Comparison of ENCODE assay signal across 15 cellular contexts in the genomic region with DNA sequence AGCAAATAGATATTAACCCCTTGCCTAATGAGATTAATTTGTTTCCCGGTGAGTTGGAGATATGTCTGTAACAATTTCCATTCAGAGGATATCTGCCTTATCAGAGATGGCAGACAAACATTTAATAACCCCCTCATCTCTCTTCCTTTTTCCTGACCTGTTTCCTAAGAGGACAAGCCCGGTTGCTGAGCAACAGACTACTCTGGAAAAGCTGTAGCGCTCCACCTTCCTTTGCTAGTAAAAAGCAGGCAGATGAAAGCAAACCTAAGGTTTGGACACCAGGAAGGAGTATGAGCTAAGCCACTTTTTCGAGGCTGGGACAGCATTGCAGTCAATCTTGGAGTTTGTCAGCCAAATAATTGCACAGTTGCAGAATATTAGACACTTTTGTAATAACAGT.
"Had no signal": no experiment of that assay in that cellular context is flagged by ENCODE, and none has a peak within 500 bp of the region (broad histone marks: within the 10 kb centered on the region; RNA-seq: fewer than 3 reads in every experiment).

No MANE protein-coding gene starts in this region.

- FAIRE-seq: astrocyte had no signal

- ATAC-seq: activated naive CD8-positive, alpha-beta T cell treated with anti-CD3 and anti-CD28 coated beads, Interleukin-2, amount 50 U/mL, for 24 hours; left cardiac atrium; natural killer cell treated with Interleukin-12 subunit alpha and Interleukin-12 subunit beta and Interleukin-15 and Interleukin-18, amount 100 ng/mL, for 72 hours; psoas muscle; sciatic nerve; stimulated activated naive B cell treated with anti-CD40 and anti-IgM and Interleukin-4, amounts not matched to agents 10 μg/mL and 1 μg/mL and 100 μg/mL, for 72 hours had no signal

- H3K27ac ChIP-seq: psoas muscle, transverse colon had no signal

- H3K36me3 ChIP-seq: transverse colon had no signal

- H3K9me3 ChIP-seq: psoas muscle, transverse colon had no signal

- DNase-seq: activated B cell treated with CpG ODN at 0.5 μM for 24 hours; activated CD4-positive, alpha-beta T cell treated with anti-CD3 and anti-CD28 coated beads, Interleukin-2, amount 10 ng/mL, durations not matched to agents 24 days and 14 days; activated CD8-positive, alpha-beta memory T cell treated with anti-CD3 and anti-CD28 coated beads for 24 hours; activated naive CD4-positive, alpha-beta T cell treated with Interleukin-2 at 50 U/mL for 16 hours; activated naive CD8-positive, alpha-beta T cell treated with anti-CD3 and anti-CD28 coated beads, Interleukin-2, amount 50 U/mL, for 24 hours; effector CD8-positive, alpha-beta T cell; left cardiac atrium; psoas muscle; stimulated activated CD4-positive, alpha-beta T cell treated with anti-CD3 and anti-CD28 coated beads, Interleukin-2, amount 100 ng/mL, for 24 hours; stimulated activated naive B cell treated with anti-CD40 and anti-IgM and Interleukin-4, amounts not matched to agents 10 μg/mL and 1 μg/mL and 100 μg/mL, for 72 hours; substantia nigra; transverse colon had no signal

- H3K27me3 ChIP-seq: transverse colon had no signal

- H3K4me1 ChIP-seq: psoas muscle had no signal

- H3K4me3 ChIP-seq: psoas muscle, transverse colon had no signal
